ENCODE assay signal across 16 cellular contexts in the genomic region with DNA sequence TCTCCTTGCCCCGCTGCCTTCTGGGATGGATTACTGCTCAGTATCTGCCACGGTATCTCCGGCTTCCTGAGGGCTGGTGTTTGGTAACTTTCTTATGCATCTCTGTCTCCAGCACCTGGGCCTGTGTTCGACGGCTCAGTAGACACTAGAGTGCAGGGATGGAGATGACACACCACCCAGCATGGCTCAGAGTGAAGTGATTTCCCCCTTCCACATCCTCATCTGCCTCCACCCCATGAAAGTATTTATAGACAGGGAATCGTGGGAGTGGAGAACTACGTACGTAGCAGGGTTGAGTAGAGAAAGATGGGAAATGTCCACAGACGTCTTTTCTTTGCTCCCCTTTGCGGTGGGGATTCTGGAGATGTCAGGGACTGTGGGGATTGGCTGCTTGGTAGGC.
"Had no signal": no experiment of that assay in that cellular context is flagged by ENCODE, and none has a peak within 500 bp of the region (broad histone marks: within the 10 kb centered on the region; RNA-seq: fewer than 3 reads in every experiment).

No MANE protein-coding gene starts in this region.

- H2AFZ ChIP-seq: hepatocyte had no signal

- H3K27me3 Mint-ChIP-seq: activated naive CD8-positive, alpha-beta T cell treated with anti-CD3 and anti-CD28 coated beads for 36 hours; effector memory CD8-positive, alpha-beta T cell; stimulated activated naive CD8-positive, alpha-beta T cell treated with anti-CD3 and anti-CD28 coated beads, Interleukin-15, Interleukin-2, amounts not matched to agents 100 ng/mL and 50 ng/mL, for 24 hours had no signal

- H3K27ac ChIP-seq: cardiac muscle cell, esophagus squamous epithelium, hepatocyte, tibial nerve, WERI-Rb-1 had no signal

- H3K36me3 ChIP-seq: cardiac muscle cell, esophagus squamous epithelium, tibial nerve, WERI-Rb-1 had no signal

- H3K9me3 Mint-ChIP-seq: activated naive CD8-positive, alpha-beta T cell treated with anti-CD3 and anti-CD28 coated beads for 36 hours; activated T-helper 1 cell treated with anti-CD3 and anti-CD28 coated beads, Interleukin-12 subunit alpha, Interleukin-12 subunit beta, Interleukin-2, Interleukin-4 antibody, amounts not matched to agents 30 ng/mL and 10 ng/mL and 1 ng/mL, durations not matched to agents 14 hours and 24 hours and 36 hours; effector memory CD8-positive, alpha-beta T cell; stimulated activated naive CD8-positive, alpha-beta T cell treated with anti-CD3 and anti-CD28 coated beads, Interleukin-15, Interleukin-2, amounts not matched to agents 100 ng/mL and 50 ng/mL, for 24 hours had no signal

- H3K36me3 Mint-ChIP-seq: activated naive CD8-positive, alpha-beta T cell treated with anti-CD3 and anti-CD28 coated beads for 36 hours had no signal

- ATAC-seq: effector memory CD8-positive, alpha-beta T cell had no signal

- H3K79me2 ChIP-seq: hepatocyte had no signal

- DNase-seq: activated CD4-positive, alpha-beta T cell treated with anti-CD3 and anti-CD28 coated beads, Interleukin-2, amount 50 U/mL, for 4 hours; activated naive CD8-positive, alpha-beta T cell treated with anti-CD3 and anti-CD28 coated beads for 36 hours; activated T-cell treated with anti-CD3 and anti-CD28 coated beads for 4 hours; amniotic stem cell; effector memory CD8-positive, alpha-beta T cell; esophagus squamous epithelium; left cardiac atrium; mammary epithelial cell; midbrain; posterior cingulate gyrus; WERI-Rb-1 had no signal

- H3K27me3 ChIP-seq: cardiac muscle cell, esophagus squamous epithelium, hepatocyte, tibial nerve had no signal

- H3K9me3 ChIP-seq: esophagus squamous epithelium, tibial nerve had no signal

- H3K27ac Mint-ChIP-seq: activated naive CD8-positive, alpha-beta T cell treated with anti-CD3 and anti-CD28 coated beads for 36 hours; activated T-helper 1 cell treated with anti-CD3 and anti-CD28 coated beads, Interleukin-12 subunit alpha, Interleukin-12 subunit beta, Interleukin-2, Interleukin-4 antibody, amounts not matched to agents 30 ng/mL and 10 ng/mL and 1 ng/mL, durations not matched to agents 14 hours and 24 hours and 36 hours; stimulated activated naive CD8-positive, alpha-beta T cell treated with anti-CD3 and anti-CD28 coated beads, Interleukin-15, Interleukin-2, amounts not matched to agents 100 ng/mL and 50 ng/mL, for 24 hours had no signal

- H3K4me1 ChIP-seq: tibial nerve had no signal

- H3K4me3 ChIP-seq: cardiac muscle cell, esophagus squamous epithelium, hepatocyte, tibial nerve had no signal

- H3K4me3 Mint-ChIP-seq: activated naive CD8-positive, alpha-beta T cell treated with anti-CD3 and anti-CD28 coated beads for 36 hours; activated T-helper 1 cell treated with anti-CD3 and anti-CD28 coated beads, Interleukin-12 subunit alpha, Interleukin-12 subunit beta, Interleukin-2, Interleukin-4 antibody, amounts not matched to agents 30 ng/mL and 10 ng/mL and 1 ng/mL, durations not matched to agents 14 hours and 24 hours and 36 hours; effector memory CD8-positive, alpha-beta T cell; stimulated activated naive CD8-positive, alpha-beta T cell treated with anti-CD3 and anti-CD28 coated beads, Interleukin-15, Interleukin-2, amounts not matched to agents 100 ng/mL and 50 ng/mL, for 24 hours had no signal

- H3K4me2 ChIP-seq: hepatocyte had no signal
